ENCODE assay signal across 1 cellular context in genomic region chr7:4765776-4766490, GRCh38.
TF ChIP-seq lines count a peak whose summit lies in the region.

No MANE protein-coding gene starts in this region.

TF ChIP-seq in SK-N-SH, 30 proteins besides CTCF, POLR2A, EP300 and RAD21 (continued from another document):
- TF ChIP-seq PBX3 (IDR thresholded peaks at IDR 0.05): no peak
- TF ChIP-seq SIN3A (IDR thresholded peaks at IDR 0.05; ENCODE audit: borderline replicate concordance, low read depth, low read length): no peak
- TF ChIP-seq USF2 (IDR thresholded peaks at IDR 0.05; ENCODE audit: borderline replicate concordance, low read depth, low read length): no peak
- no peak for TF ChIP-seq REST (IDR thresholded peaks at IDR 0.05; ENCODE audit: low read depth, low read length)
- no peak for TF ChIP-seq MAX (IDR thresholded peaks at IDR 0.05; ENCODE audit: low read depth)
- TF ChIP-seq RCOR1 (IDR thresholded peaks at IDR 0.05; ENCODE audit: low read length): no peak
- TF ChIP-seq NFIC (IDR thresholded peaks at IDR 0.05; ENCODE audit: borderline replicate concordance): no peak
- TF ChIP-seq TAF1 (IDR thresholded peaks at IDR 0.05; ENCODE audit: borderline replicate concordance, low read depth, low read length): no peak
